ENCODE assay signal across 8 cellular contexts in genomic region chr7:101733713-101734475, GRCh38.
DNase-seq lines count a peak whose midpoint lies in the region; ATAC-seq and TF ChIP-seq lines count a peak whose summit lies in the region.

No MANE protein-coding gene starts in this region.

- no peaks in the 10 kb centered on the region for H3K27me3 ChIP-seq in parathyroid adenoma (ENCODE audit: control insufficient read depth, insufficient read depth, low read length)

- H3K9ac ChIP-seq in parathyroid adenoma: no peak overlapping the region

- no peak for DNase-seq in activated CD8-positive, alpha-beta memory T cell treated with anti-CD3 and anti-CD28 coated beads, Interleukin-2, amount 10 ng/mL, durations not matched to agents 7 days and 5 days
- no peak for DNase-seq in activated CD8-positive, alpha-beta memory T cell treated with anti-CD3 and anti-CD28 coated beads for 24 hours
- DNase-seq in RPMI8226: peak; percentile 92
- DNase-seq in fibroblast of the conjunctiva (ENCODE audit: low read depth): peak; percentile 16
- DNase-seq in GOT3 (lab: John Stamatoyannopoulos, UW): no peak
- DNase-seq in hepatic stellate cell (ENCODE audit: low spot score): no peak

- CTCF ChIA-PET in activated CD8-positive, alpha-beta memory T cell treated with anti-CD3 and anti-CD28 coated beads, Interleukin-2, amount 10 ng/mL, durations not matched to agents 7 days and 5 days (lab: Charles Lee): interaction anchor here (1.5 kb wide), 1 partner anchor 10 kb away, joined by 5 read pairs; no protein-coding TSS in a partner anchor

- no peak for TF ChIP-seq CTCF in parathyroid adenoma (IDR thresholded peaks at IDR 0.05)

- H3K4me1 Mint-ChIP-seq in activated CD8-positive, alpha-beta memory T cell treated with anti-CD3 and anti-CD28 coated beads, Interleukin-2, amount 10 ng/mL, durations not matched to agents 7 days and 5 days: peaks cover 5% of the 10 kb centered on the region

- ATAC-seq in activated CD8-positive, alpha-beta memory T cell treated with anti-CD3 and anti-CD28 coated beads, Interleukin-2, amount 10 ng/mL, durations not matched to agents 7 days and 5 days: peak; percentile 20
- ATAC-seq in HG03108 (IDR thresholded peaks at IDR 0.05; ENCODE audit: unreplicated experiment): no peak

- H3K4me1 ChIP-seq in parathyroid adenoma: peaks cover 3% of the 10 kb centered on the region

- no peak overlapping the region for H3K4me3 ChIP-seq in parathyroid adenoma (ENCODE audit: low read depth, low read length)

- no peak overlapping the region for H3K4me3 Mint-ChIP-seq in activated CD8-positive, alpha-beta memory T cell treated with anti-CD3 and anti-CD28 coated beads, Interleukin-2, amount 10 ng/mL, durations not matched to agents 7 days and 5 days

- no peaks in the 10 kb centered on the region for H3K79me2 ChIP-seq in parathyroid adenoma

- H3K27ac ChIP-seq in parathyroid adenoma: no peak overlapping the region

- peaks cover 2% of the 10 kb centered on the region for H3K27me3 Mint-ChIP-seq in activated CD8-positive, alpha-beta memory T cell treated with anti-CD3 and anti-CD28 coated beads, Interleukin-2, amount 10 ng/mL, durations not matched to agents 7 days and 5 days

- H3K36me3 Mint-ChIP-seq in activated CD8-positive, alpha-beta memory T cell treated with anti-CD3 and anti-CD28 coated beads, Interleukin-2, amount 10 ng/mL, durations not matched to agents 7 days and 5 days: no peaks in the 10 kb centered on the region

- H3K9me3 ChIP-seq in parathyroid adenoma (ENCODE audit: control insufficient read depth, low read length): no peaks in the 10 kb centered on the region

- no peak overlapping the region for H3K27ac Mint-ChIP-seq in activated CD8-positive, alpha-beta memory T cell treated with anti-CD3 and anti-CD28 coated beads, Interleukin-2, amount 10 ng/mL, durations not matched to agents 7 days and 5 days

- no peaks in the 10 kb centered on the region for H3K9me3 Mint-ChIP-seq in activated CD8-positive, alpha-beta memory T cell treated with anti-CD3 and anti-CD28 coated beads, Interleukin-2, amount 10 ng/mL, durations not matched to agents 7 days and 5 days (ENCODE audit: low read depth)

- H3K4me2 ChIP-seq in parathyroid adenoma (ENCODE audit: low read length): peak overlapping the region; percentile 67

- H3K36me3 ChIP-seq in parathyroid adenoma (ENCODE audit: control insufficient read depth, insufficient read depth, low read length): no peaks in the 10 kb centered on the region

- peak overlapping the region; percentile 54 for H2AFZ ChIP-seq in parathyroid adenoma

Comparison
In these comparisons a context has a peak if more than half of its experiments do, and no peak if none do; other contexts are left out.
1. DNase-seq: peak in RPMI8226 (single experiment) and fibroblast of the conjunctiva (single experiment); none in activated CD8-positive, alpha-beta memory T cell treated with anti-CD3 and anti-CD28 coated beads, Interleukin-2, amount 10 ng/mL, durations not matched to agents 7 days and 5 days (single experiment), activated CD8-positive, alpha-beta memory T cell treated with anti-CD3 and anti-CD28 coated beads for 24 hours (single experiment), GOT3 (single experiment) and hepatic stellate cell (single experiment).